Comparison of ENCODE assay signal across 8 cellular contexts in the genomic region with DNA sequence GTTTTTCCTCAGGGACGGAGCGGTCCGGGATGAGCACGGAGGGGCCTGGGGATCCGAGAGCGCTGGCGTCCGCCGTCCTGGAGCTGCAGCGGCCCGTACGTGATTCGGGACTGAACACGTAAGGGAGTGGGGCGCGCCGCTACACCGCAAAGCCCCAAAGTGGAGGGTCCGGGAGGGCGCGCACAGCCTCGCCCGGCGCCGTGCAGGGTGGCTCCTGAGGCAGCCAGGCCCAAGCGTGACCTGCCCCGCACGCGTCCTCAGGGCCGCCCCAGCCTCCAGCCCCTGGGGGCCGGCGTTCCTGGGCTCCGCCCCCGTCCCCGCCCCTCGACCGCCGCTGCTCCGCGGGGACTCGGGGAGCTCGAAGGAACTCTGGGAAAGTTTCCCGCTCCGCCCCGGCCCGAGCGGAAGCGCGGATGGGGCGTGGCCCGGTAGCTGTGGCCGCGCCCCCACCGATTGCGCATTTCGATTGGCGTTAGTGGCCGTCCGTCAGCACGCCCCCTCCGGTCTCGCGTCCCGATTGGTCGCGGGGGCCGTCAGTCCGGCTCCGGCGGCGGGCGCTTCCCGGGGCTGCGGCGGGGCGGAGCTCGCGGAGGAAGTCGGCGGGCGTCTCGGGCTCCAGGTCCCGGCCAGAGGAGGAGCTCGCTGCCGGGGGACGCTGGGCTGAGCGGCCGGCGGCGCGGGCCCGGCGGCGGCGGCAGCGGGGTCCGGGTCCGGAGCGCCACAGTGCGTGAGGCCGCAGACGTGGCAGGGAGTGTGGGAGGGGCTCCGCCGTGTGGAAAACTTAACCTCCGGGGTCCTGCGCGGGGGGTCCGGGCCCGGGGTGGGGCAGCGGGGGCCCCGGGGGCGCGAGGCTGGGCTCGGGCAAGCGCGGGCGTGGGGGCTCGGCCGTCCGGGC. TPM values are rescaled to one million over a fixed set of nuclear protein-coding genes. Genes with fewer than 3 reads are reported as not detected.
A peak's percentile ranks its signal among the peaks of the same experiment; 100 is the strongest.
DNase-seq lines count a peak whose midpoint lies in the region; ATAC-seq and TF ChIP-seq lines count a peak whose summit lies in the region.

Gene ANKRD16, minus strand, starts transcription at position 270 of the 895 bp plus-strand sequence. CDS start 539 bp downstream, outside the sequence.
Gene FBH1, plus strand, starts transcription at position 620 of the 895 bp plus-strand sequence. Its CDS starts 103 bp downstream, at position 723.

- ATAC-seq in HG03457 (IDR thresholded peaks at IDR 0.05; ENCODE audit: unreplicated experiment) (peak; percentile 79), left colon (peak; percentile 86)

- TF ChIP-seq CTCF in BJ (IDR thresholded peaks at IDR 0.05; ENCODE audit: insufficient read depth, low read depth, low read length) (no peak), colonic mucosa (IDR thresholded peaks at IDR 0.05) (no peak)

- intact Hi-C loops in colonic mucosa (cut with DNase I) = loop anchor here (10.0 kb wide), 1 partner anchor 205 kb away; the partner anchor contains the start of gene TASOR2
- intact Hi-C loops in left colon (cut with DNase I, micrococcal nuclease) = no loop called here

- peak within 1 kb of the TSS; percentile 66 for H3K27ac ChIP-seq in colonic mucosa

- CTCF ChIA-PET in BJ (lab: Yijun Ruan, JAX) = interaction anchor here (1.2 to 1.7 kb wide), 3 partner anchors 10 to 80 kb away, joined by 3 to 7 read pairs (median 5); no protein-coding TSS in a partner anchor

- H3K9me3 ChIP-seq in colonic mucosa = no peaks in the 10 kb centered on the region

- H3K9ac ChIP-seq in colonic mucosa (ENCODE audit: low read depth in 2 of 2, low read length in 2 of 2) = peak within 1 kb of the TSS; percentile 82 to 93

- H3K27me3 ChIP-seq in BJ (ENCODE audit: control insufficient read depth, insufficient read depth, low read length) = no peaks in the 10 kb centered on the region
- H3K27me3 ChIP-seq in colonic mucosa = no peaks in the 10 kb centered on the region

- H3K4me1 ChIP-seq in colonic mucosa = peaks cover 3% of the 10 kb centered on the region

- POLR2A ChIA-PET in BJ (lab: Charles Lee) = interaction anchor here (0.7 to 0.9 kb wide), 2 partner anchors 76 to 80 kb away, joined by 3 read pairs; partner anchors contain the start of gene GDI2

- peaks cover 4% of the 10 kb centered on the region for H3K36me3 ChIP-seq in BJ (ENCODE audit: control insufficient read depth, insufficient read depth, low read length)
- H3K36me3 ChIP-seq in colonic mucosa = no peaks in the 10 kb centered on the region

- peak within 1 kb of the TSS; percentile 80 for H3K4me3 ChIP-seq in BJ (ENCODE audit: low read depth, low read length)
- peak within 1 kb of the TSS; percentile 97 for H3K4me3 ChIP-seq in colonic mucosa

- DNase-seq in BJ (ENCODE audit: low read depth) = peak; percentile 78
- peak; percentile 80 for DNase-seq in GM19240 (ENCODE audit: insufficient read length, low spot score)
- DNase-seq in NCI-H524 (lab: John Stamatoyannopoulos, UW) = peak; percentile 67 to 87
- peak; percentile 98 for DNase-seq in activated CD4-positive, alpha-beta T cell treated with anti-CD3 and anti-CD28 coated beads for 48 hours
- peak; percentile 99 for DNase-seq in colonic mucosa
- peak; percentile 98 to 99 for DNase-seq in left colon
- peak; percentile 96 to 98 for DNase-seq in stimulated activated CD4-positive, alpha-beta T cell treated with anti-CD3 and anti-CD28 coated beads, Interleukin-1b, Interleukin-23, amount 100 ng/mL, for 4 hours (ENCODE audit: low read depth in 2 of 2)

RNA-seq across cellular contexts. Expression of gene ANKRD16, which starts in this region (rescaled TPM):
- polyA plus RNA-seq in BJ (2011; rRNA removed) = 5.2 and 7.4 TPM in 2 replicates
- 6.1 and 10.9 TPM in 2 replicates for polyA minus RNA-seq in BJ (2011; rRNA and poly(A)+ RNA removed)
- 1 to 10 TPM; 5.5 to 8.1 TPM for total RNA-seq in colonic mucosa
- total RNA-seq in left colon = 1 to 10 TPM; 6.7 to 7.1 TPM

RNA-seq across cellular contexts. Expression of gene FBH1, which starts in this region (rescaled TPM):
- polyA plus RNA-seq in BJ (2011; rRNA removed) = 61.8 and 82.5 TPM in 2 replicates
- polyA minus RNA-seq in BJ (2011; rRNA and poly(A)+ RNA removed) = 92.2 and 118 TPM in 2 replicates
- total RNA-seq in colonic mucosa (10 to 100 TPM; 67.7 to 87.5 TPM), left colon (10 to 100 TPM; 75.3 to 89.7 TPM)

Comparison
In these comparisons a context has a peak if more than half of its experiments do, and no peak if none do; other contexts are left out.
1. Peak in every context shown above with its lines: DNase-seq, ATAC-seq, H3K4me3 ChIP-seq and H3K27ac ChIP-seq.